Comparison of ENCODE assay signal across 9 cellular contexts in the genomic region with DNA sequence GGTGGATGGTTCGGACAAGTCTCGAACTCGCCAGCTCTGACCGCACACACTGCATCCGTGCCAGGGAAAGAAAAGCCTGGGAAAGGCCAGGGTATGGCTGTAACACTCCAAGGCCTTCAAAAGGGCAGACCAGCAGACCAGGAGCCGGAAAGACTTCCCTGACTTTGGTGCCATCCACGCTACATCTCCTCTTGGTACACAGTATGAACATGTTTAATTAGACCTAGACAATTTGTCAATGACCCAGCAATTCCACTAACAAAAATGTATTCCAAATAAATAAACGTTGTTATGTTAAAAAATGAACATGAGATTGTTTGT. TPM values are rescaled to one million over a fixed set of nuclear protein-coding genes. Genes with fewer than 3 reads are reported as not detected.
A peak's percentile ranks its signal among the peaks of the same experiment; 100 is the strongest.
DNase-seq lines count a peak whose midpoint lies in the region; ATAC-seq, FAIRE-seq and TF ChIP-seq lines count a peak whose summit lies in the region.
"Had no signal": no experiment of that assay in that cellular context is flagged by ENCODE, and none has a peak within 500 bp of the region (broad histone marks: within the 10 kb centered on the region; RNA-seq: fewer than 3 reads in every experiment).

No MANE protein-coding gene starts in this region.

- peak overlapping the region; percentile 94 to 98 (median 95) for H3K4me3 Mint-ChIP-seq in CD4-positive, alpha-beta memory T cell
- peak overlapping the region; percentile 93 for H3K4me3 Mint-ChIP-seq in osteocyte (ENCODE audit: unreplicated experiment)

- H3K27me3 Mint-ChIP-seq in CD4-positive, alpha-beta memory T cell, result no peaks in the 10 kb centered on the region
- no peaks in the 10 kb centered on the region for H3K27me3 Mint-ChIP-seq in osteocyte (ENCODE audit: unreplicated experiment)

- DNase-seq in CD4-positive, alpha-beta memory T cell, result no peak
- no peak for DNase-seq in PC-3
- no peak for DNase-seq in epithelial cell of esophagus (ENCODE audit: low read depth)
- no peak for DNase-seq in osteocyte (ENCODE audit: extremely low spot score, unreplicated experiment)
- DNase-seq in GM12892 (ENCODE audit: insufficient read length), result no peak
- no peak for DNase-seq in activated gamma-delta T cell treated with Interleukin-2 at 50 U/mL for 16 hours
- no peak for DNase-seq in NOMO-1 (lab: John Stamatoyannopoulos, UW; ENCODE audit: unreplicated experiment in 2 of 2)
- DNase-seq in GM03348 (ENCODE audit: low spot score), result no peak

- H3K4me1 Mint-ChIP-seq in CD4-positive, alpha-beta memory T cell, result peaks cover 21 to 47% (median 33%) of the 10 kb centered on the region in 4 donors
- H3K4me1 Mint-ChIP-seq in osteocyte (ENCODE audit: unreplicated experiment), result peaks cover 24% of the 10 kb centered on the region

- CTCF ChIA-PET in CD4-positive, alpha-beta memory T cell (lab: Charles Lee; ENCODE audit: partially characterized antibody), result interaction anchor here (0.9 to 1.8 kb wide), 7 partner anchors 9 to 207 kb away, joined by 3 to 16 read pairs (median 4); partner anchors contain the start of gene HROB
- CTCF ChIA-PET in PC-3 (lab: Charles Lee), result interaction anchor here (1.0 to 2.2 kb wide), 6 partner anchors 8 to 44 kb away, joined by 5 to 18 read pairs (median 11); no protein-coding TSS in a partner anchor

- peak overlapping the region; percentile 67 for H3K27ac ChIP-seq in CD4-positive, alpha-beta memory T cell (ENCODE audit: low read depth, low read length)
- H3K27ac ChIP-seq in PC-3 (ENCODE audit: low read length), result peak overlapping the region; percentile 57

- H3K4me2 ChIP-seq in PC-3 (ENCODE audit: low read length), result peak overlapping the region; percentile 82

- POLR2A ChIA-PET in CD4-positive, alpha-beta memory T cell (lab: Charles Lee; ENCODE audit: partially characterized antibody), result interaction anchor here (0.7 to 3.0 kb wide), 28 partner anchors 9 to 764 kb away, joined by 3 to 29 read pairs (median 6); partner anchors contain the start of genes G6PC3, GRN, LSM12 and SLC25A39
- POLR2A ChIA-PET in PC-3 (lab: Charles Lee; ENCODE audit: unreplicated experiment), result interaction anchor here (0.6 to 0.9 kb wide), 5 partner anchors 13 to 221 kb away, joined by 3 to 5 read pairs (median 3); no protein-coding TSS in a partner anchor

- H4K20me1 ChIP-seq in PC-3 (ENCODE audit: low read length), result no peaks in the 10 kb centered on the region

- H3K36me3 Mint-ChIP-seq in CD4-positive, alpha-beta memory T cell, result peaks cover 0 to 9% of the 10 kb centered on the region in 2 donors
- no peaks in the 10 kb centered on the region for H3K36me3 Mint-ChIP-seq in osteocyte (ENCODE audit: unreplicated experiment)

- H3K9me3 ChIP-seq in CD4-positive, alpha-beta memory T cell (ENCODE audit: control insufficient read depth in 1 of 2, low read length in 2 of 2), result no peaks in the 10 kb centered on the region
- H3K9me3 ChIP-seq in PC-3 (ENCODE audit: low read length), result no peaks in the 10 kb centered on the region

- H3K79me2 ChIP-seq in PC-3 (ENCODE audit: low read length), result no peaks in the 10 kb centered on the region

- no peaks in the 10 kb centered on the region for H3K9me2 ChIP-seq in PC-3 (replicated peaks; ENCODE audit: low read length)

- H3K27me3 ChIP-seq in CD4-positive, alpha-beta memory T cell (ENCODE audit: insufficient read depth, low read length), result no peaks in the 10 kb centered on the region
- H3K27me3 ChIP-seq in PC-3 (ENCODE audit: low read length), result no peaks in the 10 kb centered on the region

- intact Hi-C loops in CD4-positive, alpha-beta memory T cell (cut with micrococcal nuclease), result loop anchor here (5.0 to 10.0 kb wide), 3 partner anchors 182 to 841 kb away; partner anchors contain the start of genes C1QL1 and PPY
- intact Hi-C loops in PC-3 (cut with micrococcal nuclease), result loop anchor here (1.0 kb wide), 1 partner anchor 14 kb away; no protein-coding TSS in a partner anchor

- H3F3A ChIP-seq in PC-3 (ENCODE audit: low read length, unreplicated experiment), result no peaks in the 10 kb centered on the region

- H3K9me3 Mint-ChIP-seq in CD4-positive, alpha-beta memory T cell, result no peaks in the 10 kb centered on the region
- H3K9me3 Mint-ChIP-seq in osteocyte (ENCODE audit: unreplicated experiment), result no peaks in the 10 kb centered on the region

- TF ChIP-seq POLR2A in GM12892 (IDR thresholded peaks at IDR 0.05; ENCODE audit: low read depth, low read length), result no peak

- peak overlapping the region; percentile 94 to 98 (median 97) for H3K27ac Mint-ChIP-seq in CD4-positive, alpha-beta memory T cell
- peak overlapping the region; percentile 98 for H3K27ac Mint-ChIP-seq in osteocyte (ENCODE audit: unreplicated experiment)

- TF ChIP-seq CTCF in PC-3 (conservative IDR thresholded peaks at IDR 0.05; ENCODE audit: low read depth, low read length) (peak; percentile 26; the same call in 1 of the 2 replicates), epithelial cell of esophagus (IDR thresholded peaks at IDR 0.05; ENCODE audit: insufficient read depth, low read depth, low read length, missing control alignments) (no peak), osteocyte (IDR thresholded peaks at IDR 0.05) (no peak)

- H3K9ac ChIP-seq in PC-3 (ENCODE audit: low read length), result peak overlapping the region; percentile 71

- ATAC-seq in PC-3, result no peak; the same call in 1 of the 2 replicates

- BruUV-seq in PC-3 (replicated peaks; lab: Mats Ljungman, UMichigan), result TSS peak; percentile 98

- peaks cover 30% of the 10 kb centered on the region for H3K4me1 ChIP-seq in CD4-positive, alpha-beta memory T cell (ENCODE audit: insufficient read depth, low read length)
- H3K4me1 ChIP-seq in PC-3 (ENCODE audit: insufficient read depth, low read length), result peaks cover 13% of the 10 kb centered on the region

- peak overlapping the region; percentile 73 to 78 for H3K4me3 ChIP-seq in CD4-positive, alpha-beta memory T cell (ENCODE audit: low read length in 2 of 2)
- H3K4me3 ChIP-seq in PC-3 (ENCODE audit: low read length) (peak overlapping the region; percentile 72), epithelial cell of esophagus (ENCODE audit: low read length) (peak overlapping the region; percentile 72)

- FAIRE-seq in GM12892 (lab: Jason Lieb, UNC), result no peak

- H3K36me3 ChIP-seq in CD4-positive, alpha-beta memory T cell (ENCODE audit: insufficient read depth, low read length), result no peaks in the 10 kb centered on the region
- no peaks in the 10 kb centered on the region for H3K36me3 ChIP-seq in PC-3 (ENCODE audit: low read depth, low read length)

- peak overlapping the region; percentile 84 for H2AFZ ChIP-seq in PC-3 (ENCODE audit: low read length)

RNA-seq across cellular contexts. Expression of gene HDAC5, which starts 0.6 kb away (rescaled TPM):
- total RNA-seq in CD4-positive, alpha-beta memory T cell, result 10 to 100 TPM; 71.4 to 74.2 TPM
- polyA plus RNA-seq in CD4-positive, alpha-beta memory T cell, result 10 to 100 TPM; 12.8 to 34.2 TPM
- total RNA-seq in PC-3 (2014; rRNA removed), result 39.1 and 47.1 TPM in 2 replicates
- 42.0 and 44.4 TPM in 2 replicates for total RNA-seq in osteocyte
- 8.7 TPM for polyA plus RNA-seq in GM12892 (2012; ENCODE audit: missing spikeins)

RNA-seq across cellular contexts. Expression of gene HROB, which starts 17.7 kb away (rescaled TPM):
- under 1 TPM; 0.36 to 0.64 TPM for total RNA-seq in CD4-positive, alpha-beta memory T cell
- polyA plus RNA-seq in CD4-positive, alpha-beta memory T cell, result under 1 TPM; 0.25 to 0.43 TPM
- 13.5 and 14.3 TPM in 2 replicates for total RNA-seq in PC-3 (2014; rRNA removed)
- 2.2 and 2.3 TPM in 2 replicates for total RNA-seq in osteocyte
- polyA plus RNA-seq in GM12892 (2012; ENCODE audit: missing spikeins), result 4.0 TPM

RNA-seq across cellular contexts. Expression of gene ASB16, which starts 46.4 kb away (rescaled TPM):
- not detected for total RNA-seq in CD4-positive, alpha-beta memory T cell
- polyA plus RNA-seq in CD4-positive, alpha-beta memory T cell, result under 1 TPM in 1 of 2 donors, not detected in 1; 0.14 TPM
- total RNA-seq in PC-3 (2014; rRNA removed), result 0.35 and 0.51 TPM in 2 replicates
- total RNA-seq in osteocyte, result not detected in 2 replicates
- polyA plus RNA-seq in GM12892 (2012; ENCODE audit: missing spikeins), result 1.5 TPM
- total RNA-seq: pulmonary artery endothelial cell had no signal

RNA-seq across cellular contexts. Expression of gene G6PC3, which starts 53.5 kb away (rescaled TPM):
- 10 to 100 TPM; 10.6 to 11.8 TPM for total RNA-seq in CD4-positive, alpha-beta memory T cell
- polyA plus RNA-seq in CD4-positive, alpha-beta memory T cell, result 10 to 100 TPM; 15.6 to 17.9 TPM
- total RNA-seq in PC-3 (2014; rRNA removed), result 60.1 and 69.5 TPM in 2 replicates
- total RNA-seq in osteocyte, result 60.3 TPM in 2 replicates
- 21.7 TPM for polyA plus RNA-seq in GM12892 (2012; ENCODE audit: missing spikeins)

RNA-seq across cellular contexts. Expression of gene LSM12, which starts 57.6 kb away (rescaled TPM):
- total RNA-seq in CD4-positive, alpha-beta memory T cell, result 10 to 100 TPM; 35.3 to 37.4 TPM
- polyA plus RNA-seq in CD4-positive, alpha-beta memory T cell, result 10 to 100 TPM; 55.6 to 74.0 TPM
- total RNA-seq in PC-3 (2014; rRNA removed), result 118 and 123 TPM in 2 replicates
- 49.3 and 49.5 TPM in 2 replicates for total RNA-seq in osteocyte
- polyA plus RNA-seq in GM12892 (2012; ENCODE audit: missing spikeins), result 57.6 TPM
